Comparison of ENCODE assay signal across 8 cellular contexts in genomic region chr9:37790096-37790495, GRCh38.
"Had no signal": no experiment of that assay in that cellular context is flagged by ENCODE, and none has a peak within 500 bp of the region (broad histone marks: within the 10 kb centered on the region; RNA-seq: fewer than 3 reads in every experiment).

No MANE protein-coding gene starts in this region.

- FAIRE-seq: H1, H54, HTR-8/SVneo had no signal

- ATAC-seq: GM23338 had no signal

- DNase-seq: H9, HCEC 1CT, IMR-90, KBM-7 had no signal

- H3K4me3 ChIP-seq: GM23338 had no signal

- H3K4me2 ChIP-seq: GM23338 had no signal

- H2AFZ ChIP-seq: GM23338 had no signal
